ENCODE assay signal across 18 cellular contexts in genomic region chr1:224276768-224277487, GRCh38.
"Had no signal": no experiment of that assay in that cellular context is flagged by ENCODE, and none has a peak within 500 bp of the region (broad histone marks: within the 10 kb centered on the region; RNA-seq: fewer than 3 reads in every experiment).

No MANE protein-coding gene starts in this region.

- H3K27ac Mint-ChIP-seq: activated CD8-positive, alpha-beta memory T cell treated with anti-CD3 and anti-CD28 coated beads, Interleukin-2, amount 10 ng/mL, durations not matched to agents 7 days and 5 days had no signal

- H3K27ac ChIP-seq: cardiac muscle cell, coronary artery, heart left ventricle, left ventricle myocardium inferior, ovary had no signal

- H3K4me3 ChIP-seq: cardiac muscle cell, coronary artery, heart left ventricle, left ventricle myocardium inferior, ovary had no signal

- DNase-seq: activated CD4-positive, alpha-beta T cell treated with anti-CD3 and anti-CD28 coated beads, Interleukin-2, amount 50 U/mL, for 48 hours; activated CD8-positive, alpha-beta memory T cell treated with anti-CD3 and anti-CD28 coated beads, Interleukin-2, amount 10 ng/mL, durations not matched to agents 7 days and 5 days; activated T-cell treated with anti-CD3 and anti-CD28 coated beads, Interleukin-2, amount 50 U/mL, for 48 hours; effector CD4-positive, alpha-beta T cell; foreskin melanocyte; heart left ventricle; islet precursor cell; left ventricle myocardium inferior; mesenchymal stem cell; ovary; retina; SK-N-SH; stimulated activated CD4-positive, alpha-beta T cell treated with anti-CD3 and anti-CD28 coated beads, Interleukin-15, amount 100 ng/mL, for 24 hours; stimulated activated CD4-positive, alpha-beta T cell treated with anti-CD3 and anti-CD28 coated beads, Interleukin-4, amount 100 ng/mL, for 4 hours; trophoblast cell had no signal

- H3K4me3 Mint-ChIP-seq: activated CD8-positive, alpha-beta memory T cell treated with anti-CD3 and anti-CD28 coated beads, Interleukin-2, amount 10 ng/mL, durations not matched to agents 7 days and 5 days; neural crest cell had no signal

- H3K9me3 ChIP-seq: heart left ventricle, left ventricle myocardium inferior, ovary, SK-N-SH had no signal

- H3K4me1 Mint-ChIP-seq: neural crest cell had no signal

- H3K27me3 Mint-ChIP-seq: activated CD8-positive, alpha-beta memory T cell treated with anti-CD3 and anti-CD28 coated beads, Interleukin-2, amount 10 ng/mL, durations not matched to agents 7 days and 5 days had no signal

- ATAC-seq: activated CD8-positive, alpha-beta memory T cell treated with anti-CD3 and anti-CD28 coated beads, Interleukin-2, amount 10 ng/mL, durations not matched to agents 7 days and 5 days; heart left ventricle had no signal

- H3K27me3 ChIP-seq: cardiac muscle cell, heart left ventricle, ovary had no signal

- H3K36me3 ChIP-seq: ovary had no signal

- H3K4me1 ChIP-seq: heart left ventricle, left ventricle myocardium inferior had no signal

- H3K9me3 Mint-ChIP-seq: neural crest cell had no signal
